12 cellular contexts compared by ENCODE assay signal in genomic region chr14:89466939-89467338, GRCh38. TPM values are rescaled to one million over a fixed set of nuclear protein-coding genes. Genes with fewer than 3 reads are reported as not detected.
A peak's percentile ranks its signal among the peaks of the same experiment; 100 is the strongest.
DNase-seq lines count a peak whose midpoint lies in the region; ATAC-seq and TF ChIP-seq lines count a peak whose summit lies in the region.
"Had no signal": no experiment of that assay in that cellular context is flagged by ENCODE, and none has a peak within 500 bp of the region (broad histone marks: within the 10 kb centered on the region; RNA-seq: fewer than 3 reads in every experiment).

No MANE protein-coding gene starts in this region.

- H3K27me3 ChIP-seq in left ventricle myocardium inferior (ENCODE audit: low read depth) = no peaks in the 10 kb centered on the region
- no peaks in the 10 kb centered on the region for H3K27me3 ChIP-seq in effector memory CD4-positive, alpha-beta T cell (replicated peaks; ENCODE audit: control insufficient read depth, insufficient read depth, low read length, poor library complexity, severe bottlenecking)
- H3K27me3 ChIP-seq: cardiac muscle cell had no signal

- no peak overlapping the region for H3K4me3 ChIP-seq in left ventricle myocardium inferior
- H3K4me3 ChIP-seq in effector memory CD4-positive, alpha-beta T cell (ENCODE audit: insufficient read depth, low read depth, low read length, poor library complexity, severe bottlenecking) = no peak overlapping the region
- H3K4me3 ChIP-seq: A549, cardiac muscle cell had no signal

- DNase-seq in activated CD8-positive, alpha-beta memory T cell treated with anti-CD3 and anti-CD28 coated beads, Interleukin-2, amount 10 ng/mL, durations not matched to agents 7 days and 5 days = peak; percentile 41
- no peak for DNase-seq in activated CD8-positive, alpha-beta memory T cell treated with anti-CD3 and anti-CD28 coated beads, Interleukin-2, amount 50 U/mL, for 4 hours
- DNase-seq in activated T-helper 2 cell treated with anti-CD3 and anti-CD28 coated beads, Interferon-gamma antibody, Interleukin-2, Interleukin-4, amounts not matched to agents 10 μg/mL and 5 μg/mL and 100 μg/mL, durations not matched to agents 14 hours and 24 hours and 36 hours (ENCODE audit: low spot score) = no peak
- peak; percentile 34 for DNase-seq in left ventricle myocardium inferior
- DNase-seq in stimulated activated effector memory CD8-positive, alpha-beta T cell treated with anti-CD3 and anti-CD28 coated beads, Interleukin-12 subunit alpha, Interleukin-12 subunit beta, amount 100 ng/mL, for 72 hours (ENCODE audit: low spot score in 2 of 2) = peak in 1 of 2 donors; percentile 57
- DNase-seq in stimulated activated CD4-positive, alpha-beta T cell treated with anti-CD3 and anti-CD28 coated beads, Interleukin-1b, Interleukin-23, amount 100 ng/mL, for 48 hours = no peak
- no peak for DNase-seq in activated CD4-positive, alpha-beta T cell treated with anti-CD3 and anti-CD28 coated beads, Interleukin-2, amount 10 ng/mL, durations not matched to agents 24 days and 14 days
- no peak for DNase-seq in effector memory CD4-positive, alpha-beta T cell
- DNase-seq: NCI-H748 treated with DMSO at 0.1 percent for 48 hours had no signal

- peak overlapping the region; percentile 85 for H3K27ac Mint-ChIP-seq in activated CD8-positive, alpha-beta memory T cell treated with anti-CD3 and anti-CD28 coated beads, Interleukin-2, amount 10 ng/mL, durations not matched to agents 7 days and 5 days
- peak overlapping the region; percentile 31 for H3K27ac Mint-ChIP-seq in activated T-helper 2 cell treated with anti-CD3 and anti-CD28 coated beads, Interferon-gamma antibody, Interleukin-2, Interleukin-4, amounts not matched to agents 10 μg/mL and 5 μg/mL and 100 μg/mL, durations not matched to agents 14 hours and 24 hours and 36 hours
- peak overlapping the region; percentile 74 for H3K27ac Mint-ChIP-seq in stimulated activated effector memory CD8-positive, alpha-beta T cell treated with anti-CD3 and anti-CD28 coated beads, Interleukin-12 subunit alpha, Interleukin-12 subunit beta, amount 100 ng/mL, for 72 hours
- H3K27ac Mint-ChIP-seq in activated CD4-positive, alpha-beta T cell treated with anti-CD3 and anti-CD28 coated beads, Interleukin-2, amount 10 ng/mL, durations not matched to agents 24 days and 14 days = no peak overlapping the region
- H3K27ac Mint-ChIP-seq: type B pancreatic cell had no signal

- H3K27me3 Mint-ChIP-seq in activated CD8-positive, alpha-beta memory T cell treated with anti-CD3 and anti-CD28 coated beads, Interleukin-2, amount 10 ng/mL, durations not matched to agents 7 days and 5 days = no peaks in the 10 kb centered on the region
- no peaks in the 10 kb centered on the region for H3K27me3 Mint-ChIP-seq in activated T-helper 2 cell treated with anti-CD3 and anti-CD28 coated beads, Interferon-gamma antibody, Interleukin-2, Interleukin-4, amounts not matched to agents 10 μg/mL and 5 μg/mL and 100 μg/mL, durations not matched to agents 14 hours and 24 hours and 36 hours (ENCODE audit: low read depth)
- no peaks in the 10 kb centered on the region for H3K27me3 Mint-ChIP-seq in activated CD4-positive, alpha-beta T cell treated with anti-CD3 and anti-CD28 coated beads, Interleukin-2, amount 10 ng/mL, durations not matched to agents 24 days and 14 days
- H3K27me3 Mint-ChIP-seq: type B pancreatic cell had no signal

- peaks cover 10% of the 10 kb centered on the region for H3K4me1 ChIP-seq in left ventricle myocardium inferior
- H3K4me1 ChIP-seq in effector memory CD4-positive, alpha-beta T cell (ENCODE audit: control insufficient read depth, insufficient read depth, low read length, poor library complexity, severe bottlenecking) = no peaks in the 10 kb centered on the region
- H3K4me1 ChIP-seq: A549 had no signal

- peak; percentile 9 for ATAC-seq in activated CD8-positive, alpha-beta memory T cell treated with anti-CD3 and anti-CD28 coated beads, Interleukin-2, amount 10 ng/mL, durations not matched to agents 7 days and 5 days
- peak; percentile 33 for ATAC-seq in stimulated activated effector memory CD8-positive, alpha-beta T cell treated with anti-CD3 and anti-CD28 coated beads, Interleukin-12 subunit alpha, Interleukin-12 subunit beta, amount 100 ng/mL, for 72 hours
- ATAC-seq: A549 had no signal

- intact Hi-C loops in activated T-helper 2 cell treated with anti-CD3 and anti-CD28 coated beads, Interferon-gamma antibody, Interleukin-2, Interleukin-4, amounts not matched to agents 10 μg/mL and 5 μg/mL and 100 μg/mL, durations not matched to agents 14 hours and 24 hours and 36 hours (cut with micrococcal nuclease) = no loop called here
- intact Hi-C loops in left ventricle myocardium inferior (cut with micrococcal nuclease) = no loop called here
- intact Hi-C loops in activated CD4-positive, alpha-beta T cell treated with anti-CD3 and anti-CD28 coated beads, Interleukin-2, amount 10 ng/mL, durations not matched to agents 24 days and 14 days (cut with micrococcal nuclease) = no loop called here

- H3K9me3 ChIP-seq in left ventricle myocardium inferior (replicated peaks) = no peaks in the 10 kb centered on the region
- H3K9me3 ChIP-seq in effector memory CD4-positive, alpha-beta T cell (ENCODE audit: control insufficient read depth, low read length) = no peaks in the 10 kb centered on the region
- H3K9me3 ChIP-seq: A549 had no signal

- peaks cover 17% of the 10 kb centered on the region for H3K36me3 Mint-ChIP-seq in activated CD8-positive, alpha-beta memory T cell treated with anti-CD3 and anti-CD28 coated beads, Interleukin-2, amount 10 ng/mL, durations not matched to agents 7 days and 5 days
- H3K36me3 Mint-ChIP-seq in activated T-helper 2 cell treated with anti-CD3 and anti-CD28 coated beads, Interferon-gamma antibody, Interleukin-2, Interleukin-4, amounts not matched to agents 10 μg/mL and 5 μg/mL and 100 μg/mL, durations not matched to agents 14 hours and 24 hours and 36 hours (ENCODE audit: low read depth) = peaks cover 47% of the 10 kb centered on the region
- peaks cover 4% of the 10 kb centered on the region for H3K36me3 Mint-ChIP-seq in stimulated activated effector memory CD8-positive, alpha-beta T cell treated with anti-CD3 and anti-CD28 coated beads, Interleukin-12 subunit alpha, Interleukin-12 subunit beta, amount 100 ng/mL, for 72 hours
- H3K36me3 Mint-ChIP-seq in activated CD4-positive, alpha-beta T cell treated with anti-CD3 and anti-CD28 coated beads, Interleukin-2, amount 10 ng/mL, durations not matched to agents 24 days and 14 days (ENCODE audit: low read depth) = peaks cover 38% of the 10 kb centered on the region
- H3K36me3 Mint-ChIP-seq: type B pancreatic cell had no signal

- no peak for TF ChIP-seq CTCF in left ventricle myocardium inferior (IDR thresholded peaks at IDR 0.05; ENCODE audit: borderline replicate concordance)

- peaks cover 2% of the 10 kb centered on the region for H3K9me3 Mint-ChIP-seq in activated CD8-positive, alpha-beta memory T cell treated with anti-CD3 and anti-CD28 coated beads, Interleukin-2, amount 10 ng/mL, durations not matched to agents 7 days and 5 days (ENCODE audit: low read depth)
- peaks cover 5% of the 10 kb centered on the region for H3K9me3 Mint-ChIP-seq in activated T-helper 2 cell treated with anti-CD3 and anti-CD28 coated beads, Interferon-gamma antibody, Interleukin-2, Interleukin-4, amounts not matched to agents 10 μg/mL and 5 μg/mL and 100 μg/mL, durations not matched to agents 14 hours and 24 hours and 36 hours
- no peaks in the 10 kb centered on the region for H3K9me3 Mint-ChIP-seq in stimulated activated effector memory CD8-positive, alpha-beta T cell treated with anti-CD3 and anti-CD28 coated beads, Interleukin-12 subunit alpha, Interleukin-12 subunit beta, amount 100 ng/mL, for 72 hours
- H3K9me3 Mint-ChIP-seq in activated CD4-positive, alpha-beta T cell treated with anti-CD3 and anti-CD28 coated beads, Interleukin-2, amount 10 ng/mL, durations not matched to agents 24 days and 14 days = peaks cover 6% of the 10 kb centered on the region

- no peak overlapping the region for H3K27ac ChIP-seq in left ventricle myocardium inferior (replicated peaks)
- H3K27ac ChIP-seq in effector memory CD4-positive, alpha-beta T cell (ENCODE audit: insufficient read depth, low read length, poor library complexity, severe bottlenecking) = no peak overlapping the region
- H3K27ac ChIP-seq: A549, cardiac muscle cell had no signal

- H3K4me3 Mint-ChIP-seq in activated CD8-positive, alpha-beta memory T cell treated with anti-CD3 and anti-CD28 coated beads, Interleukin-2, amount 10 ng/mL, durations not matched to agents 7 days and 5 days = no peak overlapping the region
- no peak overlapping the region for H3K4me3 Mint-ChIP-seq in activated T-helper 2 cell treated with anti-CD3 and anti-CD28 coated beads, Interferon-gamma antibody, Interleukin-2, Interleukin-4, amounts not matched to agents 10 μg/mL and 5 μg/mL and 100 μg/mL, durations not matched to agents 14 hours and 24 hours and 36 hours (ENCODE audit: low read depth)
- peak overlapping the region; percentile 62 for H3K4me3 Mint-ChIP-seq in stimulated activated effector memory CD8-positive, alpha-beta T cell treated with anti-CD3 and anti-CD28 coated beads, Interleukin-12 subunit alpha, Interleukin-12 subunit beta, amount 100 ng/mL, for 72 hours
- no peak overlapping the region for H3K4me3 Mint-ChIP-seq in activated CD4-positive, alpha-beta T cell treated with anti-CD3 and anti-CD28 coated beads, Interleukin-2, amount 10 ng/mL, durations not matched to agents 24 days and 14 days
- H3K4me3 Mint-ChIP-seq: type B pancreatic cell had no signal

- no peaks in the 10 kb centered on the region for H3K36me3 ChIP-seq in left ventricle myocardium inferior
- no peaks in the 10 kb centered on the region for H3K36me3 ChIP-seq in effector memory CD4-positive, alpha-beta T cell (ENCODE audit: control insufficient read depth, insufficient read depth, low read length)
- H3K36me3 ChIP-seq: cardiac muscle cell had no signal

- CTCF ChIA-PET in activated CD8-positive, alpha-beta memory T cell treated with anti-CD3 and anti-CD28 coated beads, Interleukin-2, amount 10 ng/mL, durations not matched to agents 7 days and 5 days (lab: Charles Lee) = interaction anchor here (1.0 to 1.9 kb wide), 6 partner anchors 18 to 43 kb away, joined by 3 to 7 read pairs (median 4); no protein-coding TSS in a partner anchor

- peaks cover 35% of the 10 kb centered on the region for H3K4me1 Mint-ChIP-seq in activated CD8-positive, alpha-beta memory T cell treated with anti-CD3 and anti-CD28 coated beads, Interleukin-2, amount 10 ng/mL, durations not matched to agents 7 days and 5 days
- H3K4me1 Mint-ChIP-seq in activated T-helper 2 cell treated with anti-CD3 and anti-CD28 coated beads, Interferon-gamma antibody, Interleukin-2, Interleukin-4, amounts not matched to agents 10 μg/mL and 5 μg/mL and 100 μg/mL, durations not matched to agents 14 hours and 24 hours and 36 hours (ENCODE audit: low read depth) = peaks cover 17% of the 10 kb centered on the region
- peaks cover 58% of the 10 kb centered on the region for H3K4me1 Mint-ChIP-seq in stimulated activated effector memory CD8-positive, alpha-beta T cell treated with anti-CD3 and anti-CD28 coated beads, Interleukin-12 subunit alpha, Interleukin-12 subunit beta, amount 100 ng/mL, for 72 hours
- H3K4me1 Mint-ChIP-seq in activated CD4-positive, alpha-beta T cell treated with anti-CD3 and anti-CD28 coated beads, Interleukin-2, amount 10 ng/mL, durations not matched to agents 24 days and 14 days = peaks cover 17% of the 10 kb centered on the region

RNA-seq across cellular contexts. Expression of gene FOXN3, which starts 49.9 kb away (rescaled TPM):
- 100 to 1,000 TPM in 1 of 2 experiments, 10 to 100 TPM in 1; 85.6 to 103 TPM for total RNA-seq in activated CD8-positive, alpha-beta memory T cell treated with anti-CD3 and anti-CD28 coated beads, Interleukin-2, amount 10 ng/mL, durations not matched to agents 7 days and 5 days
- 131 and 135 TPM in 2 replicates for total RNA-seq in activated T-helper 2 cell treated with anti-CD3 and anti-CD28 coated beads, Interferon-gamma antibody, Interleukin-2, Interleukin-4, amounts not matched to agents 10 μg/mL and 5 μg/mL and 100 μg/mL, durations not matched to agents 14 hours and 24 hours and 36 hours
- total RNA-seq in left ventricle myocardium inferior = 120 TPM
- 80.0 and 85.2 TPM in 2 replicates for total RNA-seq in activated CD4-positive, alpha-beta T cell treated with anti-CD3 and anti-CD28 coated beads, Interleukin-2, amount 10 ng/mL, durations not matched to agents 24 days and 14 days

Comparison
In these comparisons a context has a peak if more than half of its experiments do, and no peak if none do; other contexts are left out.
1. DNase-seq: peak in activated CD8-positive, alpha-beta memory T cell treated with anti-CD3 and anti-CD28 coated beads, Interleukin-2, amount 10 ng/mL, durations not matched to agents 7 days and 5 days (single experiment) and left ventricle myocardium inferior (single experiment); none in activated CD8-positive, alpha-beta memory T cell treated with anti-CD3 and anti-CD28 coated beads, Interleukin-2, amount 50 U/mL, for 4 hours (single experiment), activated T-helper 2 cell treated with anti-CD3 and anti-CD28 coated beads, Interferon-gamma antibody, Interleukin-2, Interleukin-4, amounts not matched to agents 10 μg/mL and 5 μg/mL and 100 μg/mL, durations not matched to agents 14 hours and 24 hours and 36 hours (single experiment), stimulated activated CD4-positive, alpha-beta T cell treated with anti-CD3 and anti-CD28 coated beads, Interleukin-1b, Interleukin-23, amount 100 ng/mL, for 48 hours (single experiment), activated CD4-positive, alpha-beta T cell treated with anti-CD3 and anti-CD28 coated beads, Interleukin-2, amount 10 ng/mL, durations not matched to agents 24 days and 14 days (single experiment) and effector memory CD4-positive, alpha-beta T cell (0 of 3).